In genomic region chr12:39746151-39746550, GRCh38 we compare ENCODE assay signal across 5 cellular contexts.
A peak's percentile ranks its signal among the peaks of the same experiment; 100 is the strongest.
DNase-seq lines count a peak whose midpoint lies in the region; ATAC-seq, FAIRE-seq and TF ChIP-seq lines count a peak whose summit lies in the region.
"Not testable (repeated sequence)": the region's sequence is repeated elsewhere in the genome, so short reads cannot be mapped to it uniquely, and the experiment has no call there.

No MANE protein-coding gene starts in this region.

- not testable (repeated sequence) for TF ChIP-seq POLR2A in HepG2 (IDR thresholded peaks at IDR 0.05; ENCODE audit: insufficient read depth in 1 of 2, low read depth in 2 of 2, low read length in 2 of 2)

- DNase-seq in ELF-1 (ENCODE audit: low read depth, low spot score) (peak; percentile 5), NCI-H2227 (lab: John Stamatoyannopoulos, UW; ENCODE audit: unreplicated experiment) (peak; percentile 0), NT2/D1 (ENCODE audit: low read depth, low spot score) (peak; percentile 44), Right ventricle myocardium inferior (ENCODE audit: missing footprints) (peak; percentile 23), HepG2 (ENCODE audit: low spot score) (peak; percentile 19)

- not testable (repeated sequence) for H4K20me1 ChIP-seq in HepG2 (ENCODE audit: insufficient read depth, low read length)

- H3K27me3 ChIP-seq in NT2/D1 (ENCODE audit: insufficient read depth, insufficient read length); HepG2 (ENCODE audit: control insufficient read depth in 1 of 2, insufficient read depth in 2 of 2, low read length in 2 of 2): not testable (repeated sequence)

- TF ChIP-seq RAD21 in HepG2 (CRISPR knock-in tag; IDR thresholded peaks at IDR 0.05), result not testable (repeated sequence)

- H3K9ac ChIP-seq in NT2/D1 (ENCODE audit: insufficient read length, low read depth); HepG2 (ENCODE audit: insufficient read depth, low read depth, low read length): not testable (repeated sequence)

- not testable (repeated sequence) for FAIRE-seq in HepG2 (lab: Jason Lieb, UNC)

- POLR2A ChIA-PET in HepG2 (lab: Yijun Ruan, JAX), result not testable (repeated sequence)

- H3K4me2 ChIP-seq in HepG2 (ENCODE audit: low read depth, low read length), result peak overlapping the region; percentile 29; the same call in 1 of the 2 replicates

- 17% methylated on average over 1 of the region's 6 CpGs for WGBS in HepG2 (ENCODE audit: low lambda C conversion rate)

- H3K79me2 ChIP-seq in HepG2 (ENCODE audit: insufficient read depth, low read length), result not testable (repeated sequence)

- in situ Hi-C loops in HepG2 (cut with HindIII; ENCODE audit: extremely low pct_ligation_motif_present, low pct_unique_long_range_greater_than_20kb), result not testable (repeated sequence)

- TF ChIP-seq CTCF in HepG2 (CRISPR knock-in tag; IDR thresholded peaks at IDR 0.05), result not testable (repeated sequence)

- H3K4me3 ChIP-seq in NT2/D1 (ENCODE audit: insufficient read length, low read depth), result not testable (repeated sequence)
- H3K4me3 ChIP-seq in HepG2 (replicated peaks in 1 of 3; ENCODE audit: insufficient read depth in 1 of 3, low read depth in 2 of 3, low read length in 3 of 3), result peak overlapping the region in 1 of 3 experiments; percentile 28; a peak in 1 of 6 replicates

- not testable (repeated sequence) for BruUV-seq in HepG2 (replicated peaks; lab: Mats Ljungman, UMichigan)

- not testable (repeated sequence) for ATAC-seq in Right ventricle myocardium inferior
- ATAC-seq in HepG2, result peak; percentile 47; the same call in 2 of the 3 replicates

- H3K27ac ChIP-seq in HepG2 (ENCODE audit: extremely low read length, insufficient read depth, low read length), result not testable (repeated sequence)

- intact Hi-C loops in Right ventricle myocardium inferior (cut with DNase I), result not testable (repeated sequence)
- intact Hi-C loops in HepG2 (cut with micrococcal nuclease; ENCODE audit: unreplicated experiment), result loop anchor here (10.0 kb wide), 1 partner anchor 59 kb away; no protein-coding TSS in a partner anchor

- H3K9me3 ChIP-seq in NT2/D1 (ENCODE audit: insufficient read depth, low read length); HepG2 (ENCODE audit: low read length): not testable (repeated sequence)

- CTCF ChIA-PET in HepG2 (lab: Yijun Ruan, JAX; ENCODE audit: low intra/inter-chr PET ratio, low total read pairs), result not testable (repeated sequence)

- not testable (repeated sequence) for H3K4me1 ChIP-seq in NT2/D1 (ENCODE audit: insufficient read depth, insufficient read length); HepG2 (ENCODE audit: insufficient read depth, low read length)

- TF ChIP-seq EP300 in HepG2 (IDR thresholded peaks at IDR 0.05; ENCODE audit: low read depth in 2 of 2, low read length in 2 of 2); HepG2 (CRISPR knock-in tag; IDR thresholded peaks at IDR 0.05; ENCODE audit: borderline replicate concordance): not testable (repeated sequence)

- H3K36me3 ChIP-seq in NT2/D1 (ENCODE audit: insufficient read depth, insufficient read length, low read length); HepG2 (replicated peaks in 1 of 2; ENCODE audit: control insufficient read depth in 1 of 2, insufficient read depth in 2 of 2, low read length in 2 of 2): not testable (repeated sequence)

- not testable (repeated sequence) for H2AFZ ChIP-seq in HepG2 (ENCODE audit: low read length)

TF ChIP-seq in HepG2, 621 proteins besides CTCF, POLR2A, EP300 and RAD21:
- TF ChIP-seq, protein P1, sequence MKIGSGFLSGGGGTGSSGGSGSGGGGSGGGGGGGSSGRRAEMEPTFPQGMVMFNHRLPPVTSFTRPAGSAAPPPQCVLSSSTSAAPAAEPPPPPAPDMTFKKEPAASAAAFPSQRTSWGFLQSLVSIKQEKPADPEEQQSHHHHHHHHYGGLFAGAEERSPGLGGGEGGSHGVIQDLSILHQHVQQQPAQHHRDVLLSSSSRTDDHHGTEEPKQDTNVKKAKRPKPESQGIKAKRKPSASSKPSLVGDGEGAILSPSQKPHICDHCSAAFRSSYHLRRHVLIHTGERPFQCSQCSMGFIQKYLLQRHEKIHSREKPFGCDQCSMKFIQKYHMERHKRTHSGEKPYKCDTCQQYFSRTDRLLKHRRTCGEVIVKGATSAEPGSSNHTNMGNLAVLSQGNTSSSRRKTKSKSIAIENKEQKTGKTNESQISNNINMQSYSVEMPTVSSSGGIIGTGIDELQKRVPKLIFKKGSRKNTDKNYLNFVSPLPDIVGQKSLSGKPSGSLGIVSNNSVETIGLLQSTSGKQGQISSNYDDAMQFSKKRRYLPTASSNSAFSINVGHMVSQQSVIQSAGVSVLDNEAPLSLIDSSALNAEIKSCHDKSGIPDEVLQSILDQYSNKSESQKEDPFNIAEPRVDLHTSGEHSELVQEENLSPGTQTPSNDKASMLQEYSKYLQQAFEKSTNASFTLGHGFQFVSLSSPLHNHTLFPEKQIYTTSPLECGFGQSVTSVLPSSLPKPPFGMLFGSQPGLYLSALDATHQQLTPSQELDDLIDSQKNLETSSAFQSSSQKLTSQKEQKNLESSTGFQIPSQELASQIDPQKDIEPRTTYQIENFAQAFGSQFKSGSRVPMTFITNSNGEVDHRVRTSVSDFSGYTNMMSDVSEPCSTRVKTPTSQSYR (CRISPR knock-in tag; IDR thresholded peaks at IDR 0.05; ENCODE audit: borderline replicate concordance), result peak; percentile 88
- TF ChIP-seq ZNF644 (CRISPR knock-in tag; IDR thresholded peaks at IDR 0.05; ENCODE audit: low read depth), result 0 out of 2 replicates have a peak, but pooled peaks have one; percentile 14
